17 cellular contexts compared by ENCODE assay signal in genomic region chr1:30817083-30817450, GRCh38. TPM values are rescaled to one million over a fixed set of nuclear protein-coding genes. Genes with fewer than 3 reads are reported as not detected.
A peak's percentile ranks its signal among the peaks of the same experiment; 100 is the strongest.
DNase-seq lines count a peak whose midpoint lies in the region; ATAC-seq and TF ChIP-seq lines count a peak whose summit lies in the region.
"Had no signal": no experiment of that assay in that cellular context is flagged by ENCODE, and none has a peak within 500 bp of the region (broad histone marks: within the 10 kb centered on the region; RNA-seq: fewer than 3 reads in every experiment).

No MANE protein-coding gene starts in this region.

- H3K9ac ChIP-seq in H9 (ENCODE audit: extremely low read depth, insufficient read length, low read length) (no peak overlapping the region), GM23248 (no peak overlapping the region)

- peaks cover 40% of the 10 kb centered on the region for H3K4me1 Mint-ChIP-seq in osteocyte (ENCODE audit: unreplicated experiment)
- peaks cover 33 to 37% of the 10 kb centered on the region in 2 experiments for H3K4me1 Mint-ChIP-seq in H9
- H3K4me1 Mint-ChIP-seq: activated T-helper 17 cell treated with anti-CD3 and anti-CD28 coated beads, Interleukin-2, amount 50 U/mL, for 72 hours; CD14-positive monocyte had no signal

- H3K36me3 Mint-ChIP-seq in osteocyte (ENCODE audit: unreplicated experiment) (no peaks in the 10 kb centered on the region), H9 (ENCODE audit: insufficient read depth in 1 of 3, low read depth in 3 of 3) (no peaks in the 10 kb centered on the region)
- H3K36me3 Mint-ChIP-seq: CD14-positive monocyte, naive B cell had no signal

- H4K8ac ChIP-seq in H9 (replicated peaks; ENCODE audit: insufficient read length, low read depth, low read length) = no peak overlapping the region

- H2AFZ ChIP-seq in H9 (ENCODE audit: low read length) = no peak overlapping the region
- no peak overlapping the region for H2AFZ ChIP-seq in GM23248

- H3K23me2 ChIP-seq in H9 (ENCODE audit: insufficient read length, low read depth, low read length, poor library complexity, severe bottlenecking) = no peaks in the 10 kb centered on the region

- no peak overlapping the region for H4K91ac ChIP-seq in H9 (ENCODE audit: insufficient read length, low read depth, low read length)

- in situ Hi-C loops in GM23248 (cut with MboI) = no loop called here

- TF ChIP-seq CTCF in osteocyte (IDR thresholded peaks at IDR 0.05) (no peak), H9 (conservative IDR thresholded peaks at IDR 0.05) (no peak)

- H3K79me1 ChIP-seq in H9 (ENCODE audit: insufficient read depth, low read depth, low read length, poor library complexity, severe bottlenecking) = no peaks in the 10 kb centered on the region

- H3K27me3 Mint-ChIP-seq in osteocyte (ENCODE audit: unreplicated experiment) = peaks cover 8% of the 10 kb centered on the region
- H3K27me3 Mint-ChIP-seq in H9 (ENCODE audit: low read depth) = peaks cover 3% of the 10 kb centered on the region

- no peak overlapping the region for H2BK12ac ChIP-seq in H9 (ENCODE audit: insufficient read length, low read depth, low read length)

- H3K9me3 Mint-ChIP-seq in osteocyte (ENCODE audit: unreplicated experiment) (no peaks in the 10 kb centered on the region), H9 (no peaks in the 10 kb centered on the region; a peak in 1 of 5 replicates)
- H3K9me3 Mint-ChIP-seq: activated T-helper 17 cell treated with anti-CD3 and anti-CD28 coated beads, Interleukin-2, amount 50 U/mL, for 72 hours had no signal

- no peaks in the 10 kb centered on the region for H3F3A ChIP-seq in GM23248 (ENCODE audit: insufficient read depth)

- H3K4me3 ChIP-seq in GM23248 = no peak overlapping the region
- H3K4me3 ChIP-seq: testis had no signal

- intact Hi-C loops in left cardiac atrium (cut with DNase I) = no loop called here
- intact Hi-C loops in Right ventricle myocardium superior (cut with DNase I) = no loop called here

- H3K4ac ChIP-seq in H9 (ENCODE audit: low read depth, low read length) = no peak overlapping the region

- H3K27me3 ChIP-seq in H9 (ENCODE audit: insufficient read depth, low read length) (no peaks in the 10 kb centered on the region), GM23248 (replicated peaks; ENCODE audit: insufficient read depth) (no peaks in the 10 kb centered on the region)
- H3K27me3 ChIP-seq: testis had no signal

- H3K4me3 Mint-ChIP-seq in osteocyte (ENCODE audit: unreplicated experiment) (no peak overlapping the region), H9 (no peak overlapping the region)
- H3K4me3 Mint-ChIP-seq: activated CD8-positive, alpha-beta T cell treated with anti-CD3 and anti-CD28 coated beads, Interleukin-2, amount 10 ng/mL, durations not matched to agents 7 days and 5 days; activated T-helper 17 cell treated with anti-CD3 and anti-CD28 coated beads, Interleukin-2, amount 50 U/mL, for 72 hours; naive B cell had no signal

- no peak overlapping the region for H3K23ac ChIP-seq in H9 (ENCODE audit: insufficient read length, low read depth, low read length)

- H3T11ph ChIP-seq in H9 (ENCODE audit: low read length) = no peak overlapping the region

- H3K4me1 ChIP-seq in H9 (ENCODE audit: insufficient read depth, low read length) (peaks cover 10% of the 10 kb centered on the region; the same call in 1 of the 2 replicates), GM23248 (ENCODE audit: insufficient read depth) (peaks cover 13% of the 10 kb centered on the region)
- H3K4me1 ChIP-seq: testis had no signal

- H4K20me1 ChIP-seq in H9 (ENCODE audit: control insufficient read depth, insufficient read depth, insufficient read length) (no peaks in the 10 kb centered on the region), GM23248 (ENCODE audit: insufficient read depth) (no peaks in the 10 kb centered on the region)

- no peaks in the 10 kb centered on the region for H3K9me2 ChIP-seq in GM23248 (ENCODE audit: insufficient read depth)

- H3K9me3 ChIP-seq in H9 (ENCODE audit: control insufficient read depth, low read depth, low read length) = no peaks in the 10 kb centered on the region
- H3K9me3 ChIP-seq in GM23248 (ENCODE audit: low read depth) = no peaks in the 10 kb centered on the region
- H3K9me3 ChIP-seq: testis had no signal

- ATAC-seq in left cardiac atrium (peak; percentile 5 to 20), Right ventricle myocardium superior (ENCODE audit: poor library complexity) (no peak), HG02623 (IDR thresholded peaks at IDR 0.05; ENCODE audit: unreplicated experiment) (no peak)
- ATAC-seq: activated CD8-positive, alpha-beta T cell treated with anti-CD3 and anti-CD28 coated beads, Interleukin-2, amount 10 ng/mL, durations not matched to agents 7 days and 5 days; activated T-helper 17 cell treated with anti-CD3 and anti-CD28 coated beads, Interleukin-2, amount 50 U/mL, for 72 hours had no signal

- H2BK5ac ChIP-seq in H9 (ENCODE audit: insufficient read length, low read length) = no peak overlapping the region

- H3K27ac ChIP-seq in H9 (ENCODE audit: insufficient read length, low read depth, low read length) = no peak overlapping the region
- H3K27ac ChIP-seq in GM23248 = no peak overlapping the region
- H3K27ac ChIP-seq: testis had no signal

- H3K27ac Mint-ChIP-seq in osteocyte (ENCODE audit: unreplicated experiment) = peak overlapping the region; percentile 65
- peak overlapping the region in 1 of 3 experiments; percentile 84; a peak in 2 of 7 replicates for H3K27ac Mint-ChIP-seq in H9
- H3K27ac Mint-ChIP-seq: activated CD8-positive, alpha-beta T cell treated with anti-CD3 and anti-CD28 coated beads, Interleukin-2, amount 10 ng/mL, durations not matched to agents 7 days and 5 days; activated T-helper 17 cell treated with anti-CD3 and anti-CD28 coated beads, Interleukin-2, amount 50 U/mL, for 72 hours had no signal

- H2BK120ac ChIP-seq in H9 (ENCODE audit: low read depth, low read length, poor library complexity, severe bottlenecking) = no peak overlapping the region

- no peak for DNase-seq in left cardiac atrium
- DNase-seq in Right ventricle myocardium superior = no peak
- DNase-seq in fibroblast of gingiva (ENCODE audit: low read depth) = peak; percentile 22
- DNase-seq in osteocyte (ENCODE audit: extremely low spot score, unreplicated experiment) = no peak
- DNase-seq in H9 = no peak
- no peak for DNase-seq in GM23248
- DNase-seq in DMS53 treated with DMSO at 0.1 percent for 48 hours (lab: John Stamatoyannopoulos, UW; ENCODE audit: unreplicated experiment) = no peak
- DNase-seq: activated CD8-positive, alpha-beta T cell treated with anti-CD3 and anti-CD28 coated beads, Interleukin-2, amount 10 ng/mL, durations not matched to agents 7 days and 5 days; cortex of kidney; H7; naive B cell; NCI-H2029 treated with DMSO at 0.1 percent for 48 hours; stimulated activated CD4-positive, alpha-beta T cell treated with anti-CD3 and anti-CD28 coated beads, Interleukin-1b, Interleukin-23, amount 100 ng/mL, for 48 hours; testis had no signal

- H3K79me2 ChIP-seq in H9 (ENCODE audit: insufficient read depth, low read length) (no peaks in the 10 kb centered on the region), GM23248 (ENCODE audit: insufficient read depth) (no peaks in the 10 kb centered on the region)

- no peak overlapping the region for H3K56ac ChIP-seq in H9 (ENCODE audit: insufficient read length, low read depth, low read length)

- no peak overlapping the region for H3K14ac ChIP-seq in H9 (ENCODE audit: insufficient read depth, low read length)

- WGBS in H9 (ENCODE audit: extremely low coverage, insufficient read length, low lambda C conversion rate) = no CpG with 5 or more reads among the region's 5 CpGs
- WGBS in GM23248 (ENCODE audit: low coverage in 1 of 2, low lambda C conversion rate in 2 of 2, missing lambda C conversion rate in 2 of 2), 2 experiments = 37 to 52% methylated on average over 2 to 5 of the region's 5 CpGs

- H3K18ac ChIP-seq in H9 (ENCODE audit: insufficient read length, low read depth, low read length) = no peak overlapping the region

- no peak overlapping the region for H2BK20ac ChIP-seq in H9 (ENCODE audit: low read depth, low read length, poor library complexity, severe bottlenecking)

- H2BK15ac ChIP-seq in H9 (ENCODE audit: low read depth, low read length) = no peak overlapping the region

- no peak overlapping the region for H2AK5ac ChIP-seq in H9 (ENCODE audit: insufficient read length, low read length)

- H3K36me3 ChIP-seq in GM23248 (ENCODE audit: low read depth) = no peaks in the 10 kb centered on the region

- H3K4me2 ChIP-seq in H9 (ENCODE audit: insufficient read depth, insufficient read length, low read length) = no peak overlapping the region
- H3K4me2 ChIP-seq in GM23248 (ENCODE audit: unreplicated experiment) = no peak overlapping the region

- H4K5ac ChIP-seq in H9 (ENCODE audit: insufficient read length, low read depth, low read length) = no peak overlapping the region

RNA-seq across cellular contexts. Expression of gene LAPTM5, which starts 59.5 kb away (rescaled TPM):
- total RNA-seq in left cardiac atrium = 10 to 100 TPM; 44.7 to 68.1 TPM
- 19.5 TPM for total RNA-seq in Right ventricle myocardium superior
- total RNA-seq in osteocyte = not detected in 2 replicates
- total RNA-seq in H9 (2021) = 0.15 and 0.20 TPM in 2 replicates
- total RNA-seq in GM23248 (2014; rRNA removed; shearing (Covaris generic)) = not detected in 2 replicates
- 0.36 and 0.74 TPM in 2 replicates for polyA plus RNA-seq in GM23248 (2016; fragmentation: Nextera tagmentation; extraction: Ambion mirVana)

Comparison
In these comparisons a context has a peak if more than half of its experiments do, and no peak if none do; other contexts are left out.
1. ATAC-seq: peak in left cardiac atrium (2 of 2); none in Right ventricle myocardium superior (single experiment) and HG02623 (single experiment).
2. RNA of gene LAPTM5, which starts 59.5 kb away (total RNA-seq): 44.7 to 68.1 TPM in left cardiac atrium and 19.5 TPM in Right ventricle myocardium superior (single experiment); 0.15 to 0.20 TPM in H9, not detected in osteocyte and not detected in GM23248; every median in the first group is over 10 times any median in the second.